Comparison of ENCODE assay signal across 28 cellular contexts in genomic region chr12:107704056-107704455, GRCh38.
"Had no signal": no experiment of that assay in that cellular context is flagged by ENCODE, and none has a peak within 500 bp of the region (broad histone marks: within the 10 kb centered on the region; RNA-seq: fewer than 3 reads in every experiment).

No MANE protein-coding gene starts in this region.

- H3K4me1 ChIP-seq: colonic mucosa, esophagus squamous epithelium, lower lobe of right lung, psoas muscle, transverse colon, uterus had no signal

- H3K9me3 ChIP-seq: colonic mucosa, esophagus squamous epithelium, lower lobe of right lung, ovary, transverse colon, uterus had no signal

- H3K27ac ChIP-seq: colonic mucosa, esophagus squamous epithelium, heart right ventricle, lower lobe of right lung, ovary, psoas muscle, transverse colon, uterus, VCaP had no signal

- DNase-seq: activated CD4-positive, alpha-beta T cell treated with anti-CD3 and anti-CD28 coated beads, Interleukin-2, amount 10 ng/mL, durations not matched to agents 24 days and 14 days; activated CD8-positive, alpha-beta memory T cell treated with anti-CD3 and anti-CD28 coated beads, Interleukin-2, amount 10 ng/mL, durations not matched to agents 7 days and 5 days; activated CD8-positive, alpha-beta T cell treated with anti-CD3 and anti-CD28 coated beads for 36 hours; activated gamma-delta T cell; activated naive CD4-positive, alpha-beta T cell treated with anti-CD3 and anti-CD28 coated beads, Interleukin-2, amount 50 U/mL, for 16 hours; activated naive CD8-positive, alpha-beta T cell treated with anti-CD3 and anti-CD28 coated beads, Interleukin-2, amount 50 U/mL, for 24 hours; activated T-cell treated with anti-CD3 and anti-CD28 coated beads for 4 hours; aorta; colonic mucosa; esophagus squamous epithelium; foreskin fibroblast; heart right ventricle; kidney; lower lobe of right lung; ovary; psoas muscle; right cardiac atrium; stimulated activated CD4-positive, alpha-beta T cell treated with anti-CD3 and anti-CD28 coated beads, Interleukin-4, amount 100 ng/mL, for 4 hours; stimulated activated naive CD8-positive, alpha-beta T cell treated with anti-CD3 and anti-CD28 coated beads, Interleukin-15, amount 100 ng/mL, for 72 hours; transverse colon; uterus had no signal

- H3K4me3 Mint-ChIP-seq: activated CD4-positive, alpha-beta T cell treated with anti-CD3 and anti-CD28 coated beads, Interleukin-2, amount 10 ng/mL, durations not matched to agents 24 days and 14 days; activated CD8-positive, alpha-beta memory T cell treated with anti-CD3 and anti-CD28 coated beads, Interleukin-2, amount 10 ng/mL, durations not matched to agents 7 days and 5 days; activated CD8-positive, alpha-beta T cell treated with anti-CD3 and anti-CD28 coated beads for 36 hours; activated naive CD8-positive, alpha-beta T cell treated with anti-CD3 and anti-CD28 coated beads, Interleukin-2, amount 50 U/mL, for 24 hours; activated T-helper 1 cell treated with anti-CD3 and anti-CD28 coated beads, Interleukin-12 subunit alpha, Interleukin-12 subunit beta, Interleukin-2, Interleukin-4 antibody, amounts not matched to agents 30 ng/mL and 10 ng/mL and 1 ng/mL, durations not matched to agents 14 hours and 24 hours and 36 hours; central memory CD8-positive, alpha-beta T cell; natural killer cell treated with Interleukin-12 subunit alpha and Interleukin-12 subunit beta and Interleukin-15 and Interleukin-18, amount 100 ng/mL, for 72 hours; stimulated activated naive CD8-positive, alpha-beta T cell treated with anti-CD3 and anti-CD28 coated beads, Interleukin-15, amount 100 ng/mL, for 72 hours; T-helper 2 cell treated with Interferon-gamma antibody and Interleukin-4, amounts not matched to agents 5 μg/mL and 100 μg/mL, for 36 hours had no signal

- H3K27ac Mint-ChIP-seq: activated CD4-positive, alpha-beta T cell treated with anti-CD3 and anti-CD28 coated beads, Interleukin-2, amount 10 ng/mL, durations not matched to agents 24 days and 14 days; activated CD8-positive, alpha-beta memory T cell treated with anti-CD3 and anti-CD28 coated beads, Interleukin-2, amount 10 ng/mL, durations not matched to agents 7 days and 5 days; activated CD8-positive, alpha-beta T cell treated with anti-CD3 and anti-CD28 coated beads for 36 hours; activated naive CD8-positive, alpha-beta T cell treated with anti-CD3 and anti-CD28 coated beads, Interleukin-2, amount 50 U/mL, for 24 hours; activated T-helper 1 cell treated with anti-CD3 and anti-CD28 coated beads, Interleukin-12 subunit alpha, Interleukin-12 subunit beta, Interleukin-2, Interleukin-4 antibody, amounts not matched to agents 30 ng/mL and 10 ng/mL and 1 ng/mL, durations not matched to agents 14 hours and 24 hours and 36 hours; natural killer cell treated with Interleukin-12 subunit alpha and Interleukin-12 subunit beta and Interleukin-15 and Interleukin-18, amount 100 ng/mL, for 72 hours; T-helper 2 cell treated with Interferon-gamma antibody and Interleukin-4, amounts not matched to agents 5 μg/mL and 100 μg/mL, for 36 hours had no signal

- H3K4me3 ChIP-seq: colonic mucosa, esophagus squamous epithelium, heart right ventricle, lower lobe of right lung, ovary, psoas muscle, transverse colon, uterus had no signal

- H3K36me3 ChIP-seq: ovary, uterus had no signal

- ATAC-seq: activated CD4-positive, CD25-positive, alpha-beta regulatory T cell treated with anti-CD3 and anti-CD28 coated beads, Interleukin-2, amount 50 U/mL, for 24 hours; activated CD8-positive, alpha-beta memory T cell treated with anti-CD3 and anti-CD28 coated beads, Interleukin-2, amount 10 ng/mL, durations not matched to agents 7 days and 5 days; activated CD8-positive, alpha-beta T cell treated with anti-CD3 and anti-CD28 coated beads for 36 hours; activated naive CD8-positive, alpha-beta T cell treated with anti-CD3 and anti-CD28 coated beads, Interleukin-2, amount 50 U/mL, for 24 hours; heart right ventricle; left lobe of liver; lower lobe of right lung; natural killer cell treated with Interleukin-12 subunit alpha and Interleukin-12 subunit beta and Interleukin-15 and Interleukin-18, amount 100 ng/mL, for 72 hours; psoas muscle; right cardiac atrium; stimulated activated naive CD8-positive, alpha-beta T cell treated with anti-CD3 and anti-CD28 coated beads, Interleukin-15, amount 100 ng/mL, for 72 hours had no signal

- H3K4me1 Mint-ChIP-seq: activated CD4-positive, alpha-beta T cell treated with anti-CD3 and anti-CD28 coated beads, Interleukin-2, amount 10 ng/mL, durations not matched to agents 24 days and 14 days; activated CD8-positive, alpha-beta memory T cell treated with anti-CD3 and anti-CD28 coated beads, Interleukin-2, amount 10 ng/mL, durations not matched to agents 7 days and 5 days; activated naive CD8-positive, alpha-beta T cell treated with anti-CD3 and anti-CD28 coated beads, Interleukin-2, amount 50 U/mL, for 24 hours; stimulated activated naive CD8-positive, alpha-beta T cell treated with anti-CD3 and anti-CD28 coated beads, Interleukin-15, amount 100 ng/mL, for 72 hours had no signal

- H3K9me3 Mint-ChIP-seq: activated CD4-positive, alpha-beta T cell treated with anti-CD3 and anti-CD28 coated beads, Interleukin-2, amount 10 ng/mL, durations not matched to agents 24 days and 14 days; activated CD8-positive, alpha-beta T cell treated with anti-CD3 and anti-CD28 coated beads for 36 hours; central memory CD8-positive, alpha-beta T cell; natural killer cell treated with Interleukin-12 subunit alpha and Interleukin-12 subunit beta and Interleukin-15 and Interleukin-18, amount 100 ng/mL, for 72 hours had no signal

- H3K27me3 ChIP-seq: colonic mucosa, esophagus squamous epithelium, heart right ventricle, ovary, transverse colon, uterus had no signal

- H3K27me3 Mint-ChIP-seq: activated CD4-positive, alpha-beta T cell treated with anti-CD3 and anti-CD28 coated beads, Interleukin-2, amount 10 ng/mL, durations not matched to agents 24 days and 14 days; activated CD8-positive, alpha-beta memory T cell treated with anti-CD3 and anti-CD28 coated beads, Interleukin-2, amount 10 ng/mL, durations not matched to agents 7 days and 5 days; activated CD8-positive, alpha-beta T cell treated with anti-CD3 and anti-CD28 coated beads for 36 hours; activated naive CD8-positive, alpha-beta T cell treated with anti-CD3 and anti-CD28 coated beads, Interleukin-2, amount 50 U/mL, for 24 hours; central memory CD8-positive, alpha-beta T cell; natural killer cell treated with Interleukin-12 subunit alpha and Interleukin-12 subunit beta and Interleukin-15 and Interleukin-18, amount 100 ng/mL, for 72 hours; stimulated activated naive CD8-positive, alpha-beta T cell treated with anti-CD3 and anti-CD28 coated beads, Interleukin-15, amount 100 ng/mL, for 72 hours had no signal
